In genomic region chr5:154442801-154443200, GRCh38 we compare ENCODE assay signal across 16 cellular contexts. TPM values are rescaled to one million over a fixed set of nuclear protein-coding genes. Genes with fewer than 3 reads are reported as not detected.
A peak's percentile ranks its signal among the peaks of the same experiment; 100 is the strongest.
DNase-seq lines count a peak whose midpoint lies in the region; ATAC-seq and TF ChIP-seq lines count a peak whose summit lies in the region.
"Had no signal": no experiment of that assay in that cellular context is flagged by ENCODE, and none has a peak within 500 bp of the region (broad histone marks: within the 10 kb centered on the region; RNA-seq: fewer than 3 reads in every experiment).

No MANE protein-coding gene starts in this region.

- H3K27ac ChIP-seq in breast epithelium = no peak overlapping the region
- H3K27ac ChIP-seq: BLaER1, HL-60 had no signal

- intact Hi-C loops in MCF 10A (cut with micrococcal nuclease) = no loop called here
- intact Hi-C loops in breast epithelium (cut with DNase I; ENCODE audit: low total_unique reads) = no loop called here

- TF ChIP-seq CTCF in MCF 10A (IDR thresholded peaks at IDR 0.05; ENCODE audit: unreplicated experiment) (no peak), breast epithelium (IDR thresholded peaks at IDR 0.05) (no peak), epithelial cell of esophagus (IDR thresholded peaks at IDR 0.05; ENCODE audit: insufficient read depth, low read depth, low read length, missing control alignments) (no peak), type B pancreatic cell (conservative IDR thresholded peaks at IDR 0.05) (no peak)

- DNase-seq in MCF 10A (ENCODE audit: unreplicated experiment) (peak; percentile 76), breast epithelium (ENCODE audit: low spot score in 2 of 2) (no peak), epithelial cell of esophagus (ENCODE audit: low read depth) (peak; percentile 91), immature natural killer cell (no peak), type B pancreatic cell (ENCODE audit: extremely low spot score, unreplicated experiment) (no peak)
- DNase-seq: 8988T, AML-193, DMS53, HFFc6 had no signal

- CTCF ChIA-PET in MCF 10A (lab: Yijun Ruan, JAX) = interaction anchor here (0.6 to 1.1 kb wide), 3 partner anchors 200 to 397 kb away, joined by 3 to 4 read pairs (median 3); no protein-coding TSS in a partner anchor

- peak overlapping the region; percentile 54 for H3K27ac Mint-ChIP-seq in MCF 10A (ENCODE audit: low read depth, unreplicated experiment)
- no peak overlapping the region for H3K27ac Mint-ChIP-seq in immature natural killer cell
- no peak overlapping the region for H3K27ac Mint-ChIP-seq in type B pancreatic cell
- H3K27ac Mint-ChIP-seq: HFFc6 had no signal

- H3K4me3 ChIP-seq in breast epithelium (no peak overlapping the region), epithelial cell of esophagus (ENCODE audit: low read length) (no peak overlapping the region)
- H3K4me3 ChIP-seq: BLaER1, GM12878, HAP-1 had no signal

- no peaks in the 10 kb centered on the region for H3K9me3 ChIP-seq in breast epithelium
- H3K9me3 ChIP-seq: BLaER1, HAP-1 had no signal

- H3K4me3 Mint-ChIP-seq in MCF 10A (ENCODE audit: unreplicated experiment) (peak overlapping the region; percentile 12), immature natural killer cell (peak overlapping the region in 3 of 5 donors; percentile 3 to 6 (median 4)), type B pancreatic cell (no peak overlapping the region)
- H3K4me3 Mint-ChIP-seq: HFFc6 had no signal

- TF ChIP-seq POLR2A in breast epithelium (IDR thresholded peaks at IDR 0.05) = no peak

- H3K36me3 Mint-ChIP-seq in MCF 10A (ENCODE audit: insufficient read depth, unreplicated experiment) (peaks cover 58% of the 10 kb centered on the region), immature natural killer cell (peaks cover 11 to 39% (median 26%) of the 10 kb centered on the region in 3 donors), type B pancreatic cell (peaks cover 27% of the 10 kb centered on the region)

- POLR2A ChIA-PET in MCF 10A (lab: Yijun Ruan, JAX) = interaction anchor here (1.3 to 2.0 kb wide), 3 partner anchors 21 to 404 kb away, joined by 4 to 7 read pairs (median 5); partner anchors contain the start of genes FAM114A2 and MFAP3

- H3K4me1 Mint-ChIP-seq in MCF 10A (ENCODE audit: insufficient read depth, unreplicated experiment) (peaks cover 37% of the 10 kb centered on the region), immature natural killer cell (peaks cover 33 to 48% of the 10 kb centered on the region in 2 donors), type B pancreatic cell (ENCODE audit: unreplicated experiment) (peaks cover 21% of the 10 kb centered on the region)

- no peaks in the 10 kb centered on the region for H3K27me3 Mint-ChIP-seq in MCF 10A (ENCODE audit: insufficient read depth, unreplicated experiment)
- H3K27me3 Mint-ChIP-seq in immature natural killer cell (ENCODE audit: low read depth in 3 of 3) = peaks cover 4 to 14% (median 6%) of the 10 kb centered on the region in 3 donors
- no peaks in the 10 kb centered on the region for H3K27me3 Mint-ChIP-seq in type B pancreatic cell

- H3K36me3 ChIP-seq in breast epithelium = no peaks in the 10 kb centered on the region

- no peaks in the 10 kb centered on the region for H3K4me1 ChIP-seq in breast epithelium

- H3K27me3 ChIP-seq in breast epithelium = no peaks in the 10 kb centered on the region
- H3K27me3 ChIP-seq: BLaER1 had no signal

- no peaks in the 10 kb centered on the region for H3K9me3 Mint-ChIP-seq in MCF 10A (ENCODE audit: unreplicated experiment)
- H3K9me3 Mint-ChIP-seq in immature natural killer cell = no peaks in the 10 kb centered on the region
- no peaks in the 10 kb centered on the region for H3K9me3 Mint-ChIP-seq in type B pancreatic cell
- H3K9me3 Mint-ChIP-seq: HFFc6 had no signal

- no TSS peak for BruUV-seq in MCF 10A (replicated peaks; lab: Mats Ljungman, UMichigan)

- ATAC-seq in GM18873 (IDR thresholded peaks at IDR 0.05; ENCODE audit: low FRiP score, unreplicated experiment) = no peak
- no peak for ATAC-seq in HG03135 (IDR thresholded peaks at IDR 0.05; ENCODE audit: unreplicated experiment)
- ATAC-seq: GM12878 had no signal

RNA-seq across cellular contexts. Expression of gene SAP30L, which starts 3.0 kb away (rescaled TPM):
- total RNA-seq in MCF 10A (2022) (45.9 and 50.5 TPM in 2 replicates), breast epithelium (10 to 100 TPM; 29.7 to 54.4 (median 43.7) TPM), type B pancreatic cell (ENCODE audit: low replicate concordance) (39.4 and 43.7 TPM in 2 replicates)
- 10 to 100 TPM; 20.6 to 45.3 (median 27.1) TPM for polyA plus RNA-seq in immature natural killer cell

RNA-seq across cellular contexts. Expression of gene HAND1, which starts 35.2 kb away (rescaled TPM):
- total RNA-seq in MCF 10A (2022) = not detected in 2 replicates
- under 1 TPM in 2 of 3 donors, not detected in 1; 0.16 to 0.59 TPM for total RNA-seq in breast epithelium
- not detected for polyA plus RNA-seq in immature natural killer cell
- total RNA-seq in type B pancreatic cell (ENCODE audit: low replicate concordance) = 2.4 and 17.9 TPM in 2 replicates
- total RNA-seq: H1, HFFc6 had no signal

Comparison
In these comparisons a context has a peak if more than half of its experiments do, and no peak if none do; other contexts are left out.
1. DNase-seq: peak in MCF 10A (single experiment) and epithelial cell of esophagus (single experiment); none in breast epithelium (0 of 2), immature natural killer cell (0 of 3) and type B pancreatic cell (single experiment).